ENCODE assay signal across 15 cellular contexts in the genomic region with DNA sequence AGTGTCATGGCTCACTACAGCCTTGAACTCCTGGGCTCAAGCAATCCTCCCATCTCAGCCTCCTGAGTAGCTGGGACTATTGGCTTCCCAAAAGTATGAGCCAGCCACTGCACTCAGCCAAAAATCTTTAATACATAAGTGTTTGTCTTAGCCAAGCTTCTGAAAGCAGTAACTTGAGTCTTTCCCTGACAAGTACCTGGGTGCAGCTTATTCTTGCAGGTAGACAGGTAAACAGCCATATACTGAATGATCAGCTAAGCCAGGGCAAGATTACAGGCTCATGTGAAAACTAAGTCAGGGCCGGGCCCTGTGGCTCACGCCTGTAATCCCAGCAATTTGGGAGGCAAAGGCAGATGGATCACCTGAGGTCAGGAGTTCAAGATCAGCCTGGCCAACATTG. TPM values are rescaled to one million over a fixed set of nuclear protein-coding genes. Genes with fewer than 3 reads are reported as not detected.
DNase-seq lines count a peak whose midpoint lies in the region; ATAC-seq and TF ChIP-seq lines count a peak whose summit lies in the region.
"Had no signal": no experiment of that assay in that cellular context is flagged by ENCODE, and none has a peak within 500 bp of the region (broad histone marks: within the 10 kb centered on the region; RNA-seq: fewer than 3 reads in every experiment).

No MANE protein-coding gene starts in this region.

- no peaks in the 10 kb centered on the region for H3F3A ChIP-seq in GM23338 (replicated peaks; ENCODE audit: low read depth)

- H3K4me1 ChIP-seq in left lung (peaks cover 0 to 2% of the 10 kb centered on the region in 2 donors), GM23338 (ENCODE audit: insufficient read depth) (no peaks in the 10 kb centered on the region)

- H3K27me3 Mint-ChIP-seq in T-helper 17 cell (no peaks in the 10 kb centered on the region), GM23338 (ENCODE audit: insufficient read depth, low read depth, poor library complexity) (peaks cover 2% of the 10 kb centered on the region)
- H3K27me3 Mint-ChIP-seq in CD4-positive, alpha-beta T cell = no peaks in the 10 kb centered on the region

- DNase-seq in DMS79 (lab: John Stamatoyannopoulos, UW) (peak; percentile 17), DMS79 treated with DMSO at 0.1 percent for 48 hours (lab: John Stamatoyannopoulos, UW) (no peak), T-helper 17 cell (no peak), left lung (no peak), GM23338 (ENCODE audit: low spot score) (no peak), cerebellar nuclear complex (lab: John Stamatoyannopoulos, UW) (no peak)
- no peak for DNase-seq in stimulated activated effector memory CD8-positive, alpha-beta T cell treated with anti-CD3 and anti-CD28 coated beads, Interleukin-12 subunit alpha, Interleukin-12 subunit beta, amount 100 ng/mL, for 72 hours (ENCODE audit: low spot score in 2 of 2)
- no peak for DNase-seq in CD4-positive, alpha-beta T cell
- DNase-seq: Calu3, DMS 273 treated with DMSO at 0.1 percent for 48 hours, EL, HCEC 1CT had no signal

- H4K20me1 ChIP-seq in GM23338 (replicated peaks; ENCODE audit: insufficient read depth) = no peaks in the 10 kb centered on the region; the same call in 1 of the 2 replicates

- H3K36me3 ChIP-seq in left lung (peaks cover 0 to 66% of the 10 kb centered on the region in 2 donors), GM23338 (ENCODE audit: insufficient read depth) (peaks cover 23% of the 10 kb centered on the region)

- H3K4me3 ChIP-seq in left lung = no peak overlapping the region
- no peak overlapping the region for H3K4me3 ChIP-seq in GM23338

- no peak overlapping the region for H3K4me2 ChIP-seq in GM23338

- no peak for ATAC-seq in T-helper 17 cell
- ATAC-seq in left lung = peak; percentile 79
- no peak for ATAC-seq in stimulated activated effector memory CD8-positive, alpha-beta T cell treated with anti-CD3 and anti-CD28 coated beads, Interleukin-12 subunit alpha, Interleukin-12 subunit beta, amount 100 ng/mL, for 72 hours
- ATAC-seq in GM23338 = no peak
- ATAC-seq in CD4-positive, alpha-beta T cell (ENCODE audit: poor library complexity) = no peak

- TF ChIP-seq CTCF in left lung (IDR thresholded peaks at IDR 0.05) = no peak
- no peak for TF ChIP-seq CTCF in GM23338 (conservative IDR thresholded peaks at IDR 0.05; ENCODE audit: low read depth in 2 of 2)
- TF ChIP-seq CTCF in CD4-positive, alpha-beta T cell (IDR thresholded peaks at IDR 0.05) = no peak

- peaks cover 12% of the 10 kb centered on the region for H3K4me1 Mint-ChIP-seq in T-helper 17 cell
- H3K4me1 Mint-ChIP-seq in stimulated activated effector memory CD8-positive, alpha-beta T cell treated with anti-CD3 and anti-CD28 coated beads, Interleukin-12 subunit alpha, Interleukin-12 subunit beta, amount 100 ng/mL, for 72 hours = peaks cover 11% of the 10 kb centered on the region
- H3K4me1 Mint-ChIP-seq in GM23338 = no peaks in the 10 kb centered on the region
- peaks cover 31% of the 10 kb centered on the region for H3K4me1 Mint-ChIP-seq in CD4-positive, alpha-beta T cell (ENCODE audit: low read depth)

- no peaks in the 10 kb centered on the region for H3K9me3 ChIP-seq in T-helper 17 cell (ENCODE audit: control insufficient read depth, low read length, poor library complexity, severe bottlenecking)
- no peaks in the 10 kb centered on the region for H3K9me3 ChIP-seq in left lung
- H3K9me3 ChIP-seq in CD4-positive, alpha-beta T cell (ENCODE audit: control insufficient read depth, low read length) = no peaks in the 10 kb centered on the region

- CTCF ChIA-PET in CD4-positive, alpha-beta T cell (lab: Charles Lee) = no interaction called here

- H3K9me2 ChIP-seq in GM23338 (ENCODE audit: insufficient read depth) = no peaks in the 10 kb centered on the region

- H3K27ac ChIP-seq in left lung (no peak overlapping the region), GM23338 (ENCODE audit: low read depth) (no peak overlapping the region)
- no peak overlapping the region for H3K27ac ChIP-seq in CD4-positive, alpha-beta T cell (ENCODE audit: low read depth, low read length)
- H3K27ac ChIP-seq: 22Rv1, HL-60 had no signal

- H3K27ac Mint-ChIP-seq in T-helper 17 cell (peak overlapping the region; percentile 16), GM23338 (no peak overlapping the region)
- H3K27ac Mint-ChIP-seq in stimulated activated effector memory CD8-positive, alpha-beta T cell treated with anti-CD3 and anti-CD28 coated beads, Interleukin-12 subunit alpha, Interleukin-12 subunit beta, amount 100 ng/mL, for 72 hours = peak overlapping the region; percentile 74
- H3K27ac Mint-ChIP-seq in CD4-positive, alpha-beta T cell = no peak overlapping the region

- H3K27me3 ChIP-seq in left lung = no peaks in the 10 kb centered on the region
- no peaks in the 10 kb centered on the region for H3K27me3 ChIP-seq in GM23338 (ENCODE audit: insufficient read depth)
- H3K27me3 ChIP-seq in CD4-positive, alpha-beta T cell (ENCODE audit: control insufficient read depth, insufficient read depth, low read length) = no peaks in the 10 kb centered on the region

- H3K36me3 Mint-ChIP-seq in T-helper 17 cell (ENCODE audit: low read depth) (peaks cover 4% of the 10 kb centered on the region), GM23338 (ENCODE audit: low read depth) (peaks cover 43% of the 10 kb centered on the region; the same call in 2 of the 3 replicates)
- peaks cover 100% of the 10 kb centered on the region for H3K36me3 Mint-ChIP-seq in stimulated activated effector memory CD8-positive, alpha-beta T cell treated with anti-CD3 and anti-CD28 coated beads, Interleukin-12 subunit alpha, Interleukin-12 subunit beta, amount 100 ng/mL, for 72 hours
- peaks cover 68% of the 10 kb centered on the region for H3K36me3 Mint-ChIP-seq in CD4-positive, alpha-beta T cell (ENCODE audit: low read depth)

- H3K4me3 Mint-ChIP-seq in T-helper 17 cell = no peak overlapping the region
- H3K4me3 Mint-ChIP-seq in stimulated activated effector memory CD8-positive, alpha-beta T cell treated with anti-CD3 and anti-CD28 coated beads, Interleukin-12 subunit alpha, Interleukin-12 subunit beta, amount 100 ng/mL, for 72 hours = no peak overlapping the region
- no peak overlapping the region for H3K4me3 Mint-ChIP-seq in GM23338
- no peak overlapping the region for H3K4me3 Mint-ChIP-seq in CD4-positive, alpha-beta T cell

- H3K9me3 Mint-ChIP-seq in stimulated activated effector memory CD8-positive, alpha-beta T cell treated with anti-CD3 and anti-CD28 coated beads, Interleukin-12 subunit alpha, Interleukin-12 subunit beta, amount 100 ng/mL, for 72 hours = no peaks in the 10 kb centered on the region
- H3K9me3 Mint-ChIP-seq in GM23338 = no peaks in the 10 kb centered on the region
- H3K9me3 Mint-ChIP-seq in CD4-positive, alpha-beta T cell = no peaks in the 10 kb centered on the region

- POLR2A ChIA-PET in CD4-positive, alpha-beta T cell (lab: Charles Lee) = no interaction called here

- H2AFZ ChIP-seq in GM23338 = no peak overlapping the region

- H3K79me2 ChIP-seq in GM23338 (replicated peaks; ENCODE audit: insufficient read depth) = peaks cover 14% of the 10 kb centered on the region

- intact Hi-C loops in left lung (cut with DNase I) = no loop called here
- intact Hi-C loops in CD4-positive, alpha-beta T cell (cut with DNase I, micrococcal nuclease) = no loop called here

RNA-seq across cellular contexts. Expression of a gene that starts 7.8 kb away (rescaled TPM):
- total RNA-seq in T-helper 17 cell (10 to 100 TPM; 54.7 to 58.0 TPM), left lung (10 to 100 TPM; 47.7 to 56.0 TPM)
- total RNA-seq in GM23338 (2014; rRNA removed; shearing (Covaris generic)) = 58.9 and 64.5 TPM in 2 replicates
- polyA plus RNA-seq in GM23338 (2016; fragmentation: Nextera tagmentation; extraction: Ambion mirVana) = 53.5 and 60.1 TPM in 2 replicates
- 10 to 100 TPM; 39.0 to 41.5 TPM for total RNA-seq in CD4-positive, alpha-beta T cell

RNA-seq across cellular contexts. Expression of a gene that starts 32.4 kb away (rescaled TPM):
- total RNA-seq in T-helper 17 cell (100 to 1,000 TPM; 166 to 170 TPM), left lung (10 to 100 TPM; 10.2 to 28.0 TPM)
- 7.0 and 9.3 TPM in 2 replicates for total RNA-seq in GM23338 (2014; rRNA removed; shearing (Covaris generic))
- 7.3 and 9.0 TPM in 2 replicates for polyA plus RNA-seq in GM23338 (2016; fragmentation: Nextera tagmentation; extraction: Ambion mirVana)
- total RNA-seq in CD4-positive, alpha-beta T cell = 100 to 1,000 TPM; 164 to 165 TPM

RNA-seq across cellular contexts. Expression of a gene that starts 47.4 kb away (rescaled TPM):
- total RNA-seq in T-helper 17 cell (10 to 100 TPM; 51.1 to 58.5 TPM), left lung (10 to 100 TPM; 12.3 to 12.6 TPM)
- 11.4 and 13.3 TPM in 2 replicates for total RNA-seq in GM23338 (2014; rRNA removed; shearing (Covaris generic))
- polyA plus RNA-seq in GM23338 (2016; fragmentation: Nextera tagmentation; extraction: Ambion mirVana) = 5.1 and 7.0 TPM in 2 replicates
- total RNA-seq in CD4-positive, alpha-beta T cell = 10 to 100 TPM; 57.9 to 64.7 TPM

RNA-seq across cellular contexts. Expression of a gene that starts 50.0 kb away (rescaled TPM):
- total RNA-seq in T-helper 17 cell = not detected
- 10 to 100 TPM; 17.9 to 24.1 TPM for total RNA-seq in left lung
- 5.4 TPM in 2 replicates for total RNA-seq in GM23338 (2014; rRNA removed; shearing (Covaris generic))
- polyA plus RNA-seq in GM23338 (2016; fragmentation: Nextera tagmentation; extraction: Ambion mirVana) = 21.6 and 25.6 TPM in 2 replicates
- total RNA-seq in CD4-positive, alpha-beta T cell = not detected
- total RNA-seq: H4 had no signal

Comparison
In these comparisons a context has a peak if more than half of its experiments do, and no peak if none do; other contexts are left out.
1. H3K27ac Mint-ChIP-seq: peak in T-helper 17 cell (single experiment) and stimulated activated effector memory CD8-positive, alpha-beta T cell treated with anti-CD3 and anti-CD28 coated beads, Interleukin-12 subunit alpha, Interleukin-12 subunit beta, amount 100 ng/mL, for 72 hours (single experiment); none in GM23338 (single experiment) and CD4-positive, alpha-beta T cell (single experiment).
2. RNA of a gene that starts 32.4 kb away (total RNA-seq): 166 to 170 TPM in T-helper 17 cell and 164 to 165 TPM in CD4-positive, alpha-beta T cell; 10.2 to 28.0 TPM in left lung and 7.0 to 9.3 TPM in GM23338; every median in the first group is over 4 times any median in the second.